ENCODE assay signal across 8 cellular contexts in genomic region chr6:156685823-156686428, GRCh38.
DNase-seq lines count a peak whose midpoint lies in the region; ATAC-seq and TF ChIP-seq lines count a peak whose summit lies in the region.

No MANE protein-coding gene starts in this region.

- TF ChIP-seq CTCF in C4-2B (conservative IDR thresholded peaks at IDR 0.05) = no peak

- peak overlapping the region; percentile 84 for H3K4me3 Mint-ChIP-seq in natural killer cell treated with Interleukin-12 subunit alpha and Interleukin-12 subunit beta and Interleukin-15 and Interleukin-18, amount 100 ng/mL, for 72 hours

- H3K36me3 ChIP-seq in KOPT-K1 (ENCODE audit: insufficient read depth, low read length) = no peaks in the 10 kb centered on the region

- no peak for DNase-seq in natural killer cell treated with Interleukin-12 subunit alpha and Interleukin-12 subunit beta and Interleukin-15 and Interleukin-18, amount 100 ng/mL, for 72 hours (ENCODE audit: low spot score)
- no peak for DNase-seq in activated effector memory CD4-positive, alpha-beta T cell treated with anti-CD3 and anti-CD28 coated beads, Interleukin-2, amount 50 U/mL, for 16 hours
- DNase-seq in NCI-H1436 (lab: John Stamatoyannopoulos, UW) (no peak), sciatic nerve (ENCODE audit: low spot score) (no peak)
- DNase-seq in stimulated activated naive CD4-positive, alpha-beta T cell treated with Interleukin-2 at 50 U/mL for 16 hours (lab: John Stamatoyannopoulos, UW) = no peak

- no peaks in the 10 kb centered on the region for H3K9me3 Mint-ChIP-seq in natural killer cell treated with Interleukin-12 subunit alpha and Interleukin-12 subunit beta and Interleukin-15 and Interleukin-18, amount 100 ng/mL, for 72 hours

- no peak for ATAC-seq in natural killer cell treated with Interleukin-12 subunit alpha and Interleukin-12 subunit beta and Interleukin-15 and Interleukin-18, amount 100 ng/mL, for 72 hours
- no peak for ATAC-seq in sciatic nerve

- H3K36me3 Mint-ChIP-seq in natural killer cell treated with Interleukin-12 subunit alpha and Interleukin-12 subunit beta and Interleukin-15 and Interleukin-18, amount 100 ng/mL, for 72 hours = no peaks in the 10 kb centered on the region

- H3K4me1 Mint-ChIP-seq in natural killer cell treated with Interleukin-12 subunit alpha and Interleukin-12 subunit beta and Interleukin-15 and Interleukin-18, amount 100 ng/mL, for 72 hours (ENCODE audit: low read depth in 2 of 2) = peaks cover 18 to 23% of the 10 kb centered on the region in 2 donors

- intact Hi-C loops in sciatic nerve (cut with DNase I) = loop anchor here (5.0 to 10.0 kb wide), 2 partner anchors 91 to 121 kb away; partner anchors contain the start of gene ARID1B

- peak overlapping the region; percentile 78 to 82 for H3K27ac Mint-ChIP-seq in natural killer cell treated with Interleukin-12 subunit alpha and Interleukin-12 subunit beta and Interleukin-15 and Interleukin-18, amount 100 ng/mL, for 72 hours

- H3K27ac ChIP-seq in C4-2B = peak overlapping the region; percentile 93; the same call in 1 of the 2 replicates
- H3K27ac ChIP-seq in KOPT-K1 (ENCODE audit: low read depth, low read length, poor library complexity, severe bottlenecking) = peak overlapping the region; percentile 87
- H3K27ac ChIP-seq in cingulate gyrus (ENCODE audit: low read depth, low read length) = peak overlapping the region; percentile 100

- no peaks in the 10 kb centered on the region for H3K9me3 ChIP-seq in KOPT-K1 (ENCODE audit: insufficient read depth, low read length, poor library complexity, severe bottlenecking)

- H3K27me3 Mint-ChIP-seq in natural killer cell treated with Interleukin-12 subunit alpha and Interleukin-12 subunit beta and Interleukin-15 and Interleukin-18, amount 100 ng/mL, for 72 hours = peaks cover 11% of the 10 kb centered on the region in 2 donors
